13 cellular contexts compared by ENCODE assay signal in the genomic region with DNA sequence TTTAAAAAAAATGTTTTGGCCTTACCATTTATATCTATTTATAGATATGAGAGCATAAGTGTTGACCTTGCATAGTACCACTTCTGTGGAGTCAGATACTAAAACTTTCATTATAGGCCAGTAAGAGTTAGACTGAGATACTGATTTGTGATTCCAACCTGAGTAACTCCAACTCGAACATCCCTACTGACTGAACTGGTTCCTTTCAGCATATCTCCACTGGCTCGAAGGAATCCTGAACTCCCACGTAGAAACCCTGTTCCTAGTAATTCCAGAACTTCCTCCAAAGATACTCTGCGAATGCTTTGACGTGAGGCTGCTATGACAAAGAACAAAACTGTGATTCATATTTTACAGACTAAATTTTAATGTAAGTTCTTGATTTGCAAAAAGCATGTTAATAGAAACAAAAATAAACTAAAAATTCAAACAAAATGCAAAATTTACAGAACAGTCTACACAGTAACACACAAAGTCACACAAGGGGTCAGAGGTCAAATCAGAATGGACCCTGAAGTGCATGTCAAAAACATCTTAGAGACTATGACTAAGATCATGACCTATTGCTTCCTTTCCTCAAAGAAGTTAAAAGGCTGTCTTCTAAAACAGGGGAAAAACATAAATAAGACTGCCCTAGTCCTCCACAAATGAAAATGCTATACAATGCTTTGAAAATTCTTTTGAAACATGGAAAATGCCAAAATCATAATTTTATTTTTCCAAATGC. TPM values are rescaled to one million over a fixed set of nuclear protein-coding genes. Genes with fewer than 3 reads are reported as not detected.
DNase-seq lines count a peak whose midpoint lies in the region; ATAC-seq and TF ChIP-seq lines count a peak whose summit lies in the region.
"Had no signal": no experiment of that assay in that cellular context is flagged by ENCODE, and none has a peak within 500 bp of the region (broad histone marks: within the 10 kb centered on the region; RNA-seq: fewer than 3 reads in every experiment).

No MANE protein-coding gene starts in this region.

- intact Hi-C loops in gastrocnemius medialis (cut with DNase I; ENCODE audit: low total_unique reads): no loop called here

- DNase-seq in activated CD4-positive, alpha-beta T cell treated with anti-CD3 and anti-CD28 coated beads for 48 hours: peak; percentile 15
- DNase-seq in activated CD4-positive, alpha-beta T cell treated with anti-CD3 and anti-CD28 coated beads for 4 hours: no peak
- DNase-seq in fibroblast of pulmonary artery (ENCODE audit: low read depth) (peak; percentile 93), gastrocnemius medialis (no peak), T1000 (lab: John Stamatoyannopoulos, UW) (no peak)
- DNase-seq: activated CD4-positive, alpha-beta T cell treated with anti-CD3 and anti-CD28 coated beads, Interleukin-2, amount 50 U/mL, for 48 hours; DMS53; NCI-H1092 treated with DMSO at 0.1 percent for 48 hours; stimulated activated naive CD4-positive, alpha-beta T cell treated with Interleukin-2 at 50 U/mL for 16 hours had no signal

- peaks cover 12 to 18% of the 10 kb centered on the region in 2 donors for H3K4me1 ChIP-seq in gastrocnemius medialis

- TF ChIP-seq POLR2A in gastrocnemius medialis (IDR thresholded peaks at IDR 0.05): no peak

- ATAC-seq in HG03565 (IDR thresholded peaks at IDR 0.05; ENCODE audit: unreplicated experiment) (peak; percentile 35), gastrocnemius medialis (peak; percentile 69 to 86), GM21825 (IDR thresholded peaks at IDR 0.05; ENCODE audit: unreplicated experiment) (no peak), HG03135 (IDR thresholded peaks at IDR 0.05; ENCODE audit: unreplicated experiment) (no peak)

- H3K4me3 ChIP-seq in fibroblast of pulmonary artery (replicated peaks; ENCODE audit: low read depth, low read length) (no peak overlapping the region), gastrocnemius medialis (no peak overlapping the region)
- H3K4me3 ChIP-seq: SK-N-MC had no signal

- H3K27ac ChIP-seq in gastrocnemius medialis: peak overlapping the region in 3 of 4 donors; percentile 41 to 53 (median 42)
- H3K27ac ChIP-seq: SK-N-MC had no signal

- H3K27me3 ChIP-seq in gastrocnemius medialis: no peaks in the 10 kb centered on the region

- H3K9me3 ChIP-seq in gastrocnemius medialis: no peaks in the 10 kb centered on the region

- in situ Hi-C loops in gastrocnemius medialis (cut with MboI; ENCODE audit: low sequenced_read_pairs in 4 of 4): loop anchor here in 1 of 4 donors (25.0 kb wide), 1 partner anchor 727 kb away; no protein-coding TSS in a partner anchor

- no peak for TF ChIP-seq CTCF in fibroblast of pulmonary artery (IDR thresholded peaks at IDR 0.05; ENCODE audit: low read length, missing control alignments)
- TF ChIP-seq CTCF in gastrocnemius medialis (IDR thresholded peaks at IDR 0.05 in 4 of 5, conservative IDR thresholded peaks at IDR 0.05 in 1 of 5): no peak

- peaks cover 0 to 21% of the 10 kb centered on the region in 2 donors for H3K36me3 ChIP-seq in gastrocnemius medialis

RNA-seq across cellular contexts. Expression of gene HEATR5A, which starts 31.5 kb away (rescaled TPM):
- total RNA-seq in gastrocnemius medialis: 10 to 100 TPM; 11.3 to 39.7 (median 19.3) TPM

Comparison
In these comparisons a context has a peak if more than half of its experiments do, and no peak if none do; other contexts are left out.
1. DNase-seq: peak in activated CD4-positive, alpha-beta T cell treated with anti-CD3 and anti-CD28 coated beads for 48 hours (single experiment) and fibroblast of pulmonary artery (single experiment); none in activated CD4-positive, alpha-beta T cell treated with anti-CD3 and anti-CD28 coated beads for 4 hours (0 of 2), gastrocnemius medialis (0 of 2) and T1000 (single experiment).
2. ATAC-seq: peak in HG03565 (single experiment) and gastrocnemius medialis (2 of 2); none in GM21825 (single experiment) and HG03135 (single experiment).